In the genomic region with DNA sequence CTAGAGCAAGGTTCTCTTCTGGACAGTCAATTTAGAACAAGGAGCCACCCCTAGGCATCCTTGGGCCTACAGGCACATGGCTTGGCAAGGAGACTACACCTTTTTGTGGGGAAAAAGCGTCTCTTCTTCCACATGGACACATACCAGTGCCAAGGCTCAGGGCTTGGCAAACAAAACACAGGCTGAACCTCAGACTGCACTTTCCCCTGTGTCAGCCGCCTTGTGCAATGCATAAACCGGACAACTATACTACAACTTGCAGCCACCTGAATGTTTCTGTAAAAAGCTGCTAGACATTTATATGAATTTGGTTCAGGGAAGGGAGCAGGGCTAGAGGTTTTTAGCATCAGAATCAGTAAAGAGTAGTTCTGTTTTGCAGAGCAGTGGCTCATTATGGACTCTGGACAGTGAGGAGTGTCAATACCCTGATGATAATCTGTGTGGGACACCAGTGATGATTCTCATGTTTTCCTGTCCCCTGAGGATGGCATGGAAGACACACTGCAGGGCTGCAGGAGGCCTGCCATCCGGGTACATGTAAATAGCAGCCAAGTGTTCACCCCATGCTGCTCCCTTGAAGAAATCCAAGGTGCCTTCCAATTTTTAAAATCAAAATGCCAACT, we compare ENCODE assay signal across 31 cellular contexts.
"Had no signal": no experiment of that assay in that cellular context is flagged by ENCODE, and none has a peak within 500 bp of the region (broad histone marks: within the 10 kb centered on the region; RNA-seq: fewer than 3 reads in every experiment).

No MANE protein-coding gene starts in this region.

- H3K9ac ChIP-seq: neural progenitor cell, parathyroid adenoma had no signal

- H3K4me1 Mint-ChIP-seq: neural progenitor cell; stimulated activated memory B cell treated with anti-CD40 and anti-IgM and Interleukin-4, amounts not matched to agents 10 μg/mL and 1 μg/mL and 100 μg/mL, for 72 hours; stimulated activated naive CD8-positive, alpha-beta T cell treated with anti-CD3 and anti-CD28 coated beads, Interleukin-15, amount 100 ng/mL, for 72 hours had no signal

- H2AFZ ChIP-seq: neural progenitor cell, parathyroid adenoma had no signal

- H3K4me2 ChIP-seq: neural progenitor cell, smooth muscle cell had no signal

- H3K4me3 ChIP-seq: neural progenitor cell, ovary, psoas muscle, skin epidermis, smooth muscle cell, spleen, suprapubic skin, testis, tibial artery, transverse colon, upper lobe of right lung, uterus had no signal

- H3K27ac Mint-ChIP-seq: naive thymus-derived CD8-positive, alpha-beta T cell; nephron; neural progenitor cell; progenitor cell of endocrine pancreas; stimulated activated memory B cell treated with anti-CD40 and anti-IgM and Interleukin-4, amounts not matched to agents 10 μg/mL and 1 μg/mL and 100 μg/mL, for 72 hours; stimulated activated naive CD8-positive, alpha-beta T cell treated with anti-CD3 and anti-CD28 coated beads, Interleukin-15, amount 100 ng/mL, for 72 hours; type B pancreatic cell had no signal

- H3K36me3 Mint-ChIP-seq: neural progenitor cell had no signal

- H3K4me3 Mint-ChIP-seq: naive thymus-derived CD8-positive, alpha-beta T cell; nephron; neural progenitor cell; stimulated activated memory B cell treated with anti-CD40 and anti-IgM and Interleukin-4, amounts not matched to agents 10 μg/mL and 1 μg/mL and 100 μg/mL, for 72 hours; stimulated activated naive CD8-positive, alpha-beta T cell treated with anti-CD3 and anti-CD28 coated beads, Interleukin-15, amount 100 ng/mL, for 72 hours; type B pancreatic cell had no signal

- H3K4me1 ChIP-seq: neural progenitor cell, parathyroid adenoma, psoas muscle, spleen, suprapubic skin, testis, tibial artery, transverse colon, upper lobe of right lung, uterus had no signal

- DNase-seq: naive thymus-derived CD8-positive, alpha-beta T cell; occipital lobe; ovary; posterior cingulate gyrus; psoas muscle; right cardiac atrium; spleen; stimulated activated CD4-positive, alpha-beta T cell treated with anti-CD3 and anti-CD28 coated beads, Interleukin-12 subunit alpha, Interleukin-12 subunit beta, amount 100 ng/mL, for 4 hours; stimulated activated CD4-positive, alpha-beta T cell treated with anti-CD3 and anti-CD28 coated beads, Interleukin-1b, Interleukin-23, amount 100 ng/mL, for 48 hours; stimulated activated CD4-positive, alpha-beta T cell treated with anti-CD3 and anti-CD28 coated beads, Interleukin-4, amount 100 ng/mL, for 1 hour; stimulated activated CD4-positive, alpha-beta T cell treated with anti-CD3 and anti-CD28 coated beads, Interleukin-4, amount 100 ng/mL, for 4 hours; stimulated activated CD8-positive, alpha-beta memory T cell treated with anti-CD3 and anti-CD28 coated beads, Interleukin-4, amount 100 ng/mL, for 48 hours; stimulated activated naive CD4-positive, alpha-beta T cell; stimulated activated naive CD8-positive, alpha-beta T cell treated with anti-CD3 and anti-CD28 coated beads, Interleukin-15, amount 100 ng/mL, for 72 hours; stimulated activated naive CD8-positive, alpha-beta T cell treated with anti-CD3 and anti-CD28 coated beads, Interleukin-15, Interleukin-2, amounts not matched to agents 100 U/mL and 50 U/mL, for 24 hours; substantia nigra; testis; tibial artery; transverse colon; upper lobe of right lung; uterus had no signal

- H3K9me3 ChIP-seq: ovary, suprapubic skin, testis, uterus had no signal

- H3K27ac ChIP-seq: neural progenitor cell, ovary, parathyroid adenoma, psoas muscle, skin epidermis, spleen, suprapubic skin, testis, tibial artery, transverse colon, upper lobe of right lung, uterus had no signal

- H3K27me3 ChIP-seq: neural progenitor cell, ovary, suprapubic skin, testis, tibial artery, transverse colon, upper lobe of right lung, uterus had no signal

- H3K36me3 ChIP-seq: neural progenitor cell, ovary, spleen, suprapubic skin, tibial artery, transverse colon, upper lobe of right lung, uterus had no signal

- H3K27me3 Mint-ChIP-seq: stimulated activated memory B cell treated with anti-CD40 and anti-IgM and Interleukin-4, amounts not matched to agents 10 μg/mL and 1 μg/mL and 100 μg/mL, for 72 hours; stimulated activated naive CD8-positive, alpha-beta T cell treated with anti-CD3 and anti-CD28 coated beads, Interleukin-15, amount 100 ng/mL, for 72 hours had no signal

- H3K79me2 ChIP-seq: parathyroid adenoma had no signal

- ATAC-seq: naive thymus-derived CD8-positive, alpha-beta T cell; psoas muscle; right cardiac atrium; sciatic nerve; stimulated activated memory B cell treated with anti-CD40 and anti-IgM and Interleukin-4, amounts not matched to agents 10 μg/mL and 1 μg/mL and 100 μg/mL, for 72 hours; stimulated activated naive CD8-positive, alpha-beta T cell treated with anti-CD3 and anti-CD28 coated beads, Interleukin-15, amount 100 ng/mL, for 72 hours; stimulated activated naive CD8-positive, alpha-beta T cell treated with anti-CD3 and anti-CD28 coated beads, Interleukin-15, Interleukin-2, amounts not matched to agents 100 U/mL and 50 U/mL, for 24 hours; upper lobe of right lung had no signal
